ENCODE assay signal across 22 cellular contexts in genomic region chr3:126499401-126499800, GRCh38. TPM values are rescaled to one million over a fixed set of nuclear protein-coding genes. Genes with fewer than 3 reads are reported as not detected.
"Had no signal": no experiment of that assay in that cellular context is flagged by ENCODE, and none has a peak within 500 bp of the region (broad histone marks: within the 10 kb centered on the region; RNA-seq: fewer than 3 reads in every experiment).

No MANE protein-coding gene starts in this region.

- ATAC-seq: Panc1, SK-N-SH treated with all-trans-retinoic acid at 6 μM for 48 hours had no signal

- FAIRE-seq: K562 had no signal

- H3K4me3 Mint-ChIP-seq: IgD-negative memory B cell had no signal

- H3K36me3 ChIP-seq: SJCRH30 had no signal

- H3K27me3 ChIP-seq: SJCRH30 had no signal

- DNase-seq: MM.1S, NCI-H1092 treated with DMSO at 0.1 percent for 48 hours, NCI-H1436, NCI-H187, NCI-H2029, NCI-H2081 treated with DMSO at 0.1 percent for 48 hours, NCI-H2171, NCI-H226, NCI-H446, NCI-H510A, NCI-H524 treated with DMSO at 0.1 percent for 48 hours, NCI-H774, SHP77 treated with DMSO at 0.1 percent for 48 hours, SJCRH30 had no signal

- H3K4me3 ChIP-seq: K562, SJCRH30 had no signal

- H3K27ac Mint-ChIP-seq: IgD-negative memory B cell had no signal

- H3K4me1 ChIP-seq: SJCRH30 had no signal

- H3K9me3 Mint-ChIP-seq: IgD-negative memory B cell had no signal

- H3K4me2 ChIP-seq: KMS-11 had no signal

- H3K36me3 Mint-ChIP-seq: IgD-negative memory B cell had no signal

- H3K9ac ChIP-seq: KMS-11 had no signal

- H3K27ac ChIP-seq: KMS-11, RWPE1, SJCRH30 had no signal

RNA-seq across cellular contexts. Expression of gene UROC1, which starts 18.2 kb away (rescaled TPM):
- total RNA-seq: K562, LHCN-M2, SJCRH30 had no signal
- polyA plus RNA-seq: IgD-negative memory B cell, K562 had no signal

RNA-seq across cellular contexts. Expression of gene CHST13, which starts 24.6 kb away (rescaled TPM):
- total RNA-seq: HT1080, K562, LHCN-M2, SJCRH30 had no signal
- polyA plus RNA-seq: IgD-negative memory B cell, K562 had no signal

RNA-seq across cellular contexts. Expression of gene C3orf22, which starts 59.3 kb away (rescaled TPM):
- total RNA-seq: HT1080, K562, LHCN-M2, SJCRH30 had no signal
- polyA plus RNA-seq: IgD-negative memory B cell, K562 had no signal
